In the genomic region with DNA sequence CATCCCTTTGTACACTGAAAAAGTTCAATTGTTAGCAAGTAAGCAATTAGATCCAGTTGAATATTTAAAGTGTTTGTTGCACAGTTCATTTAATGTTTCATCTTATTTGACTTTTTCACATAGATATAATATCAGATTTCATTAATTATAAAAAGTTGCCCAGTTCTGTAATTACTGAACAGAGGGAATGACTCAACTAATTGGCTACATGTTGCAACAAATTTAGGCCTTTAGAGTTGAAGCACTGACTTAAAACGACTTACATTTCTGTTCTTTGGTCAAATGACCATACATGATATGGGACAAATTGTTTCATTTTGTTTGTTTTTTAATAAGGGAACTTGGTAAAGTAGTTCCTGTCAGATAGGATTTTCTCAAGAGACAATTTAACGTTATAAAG, we compare ENCODE assay signal across 27 cellular contexts.
"Had no signal": no experiment of that assay in that cellular context is flagged by ENCODE, and none has a peak within 500 bp of the region (broad histone marks: within the 10 kb centered on the region; RNA-seq: fewer than 3 reads in every experiment).

No MANE protein-coding gene starts in this region.

- ATAC-seq: activated CD4-positive, CD25-positive, alpha-beta regulatory T cell treated with anti-CD3 and anti-CD28 coated beads, Interleukin-2, amount 50 U/mL, for 24 hours; left cardiac atrium; left ventricle myocardium superior; right lobe of liver; stimulated activated effector memory CD8-positive, alpha-beta T cell treated with anti-CD3 and anti-CD28 coated beads, Interleukin-12 subunit alpha, Interleukin-12 subunit beta, amount 100 ng/mL, for 72 hours had no signal

- H3K4me3 ChIP-seq: esophagus squamous epithelium, ovary, right lobe of liver, upper lobe of left lung, vagina had no signal

- H3K36me3 ChIP-seq: ovary, right lobe of liver, vagina, WERI-Rb-1 had no signal

- H3K4me1 ChIP-seq: esophagus squamous epithelium, right lobe of liver, upper lobe of left lung, vagina had no signal

- DNase-seq: activated CD4-positive, alpha-beta T cell treated with anti-CD3 and anti-CD28 coated beads for 48 hours; activated CD4-positive, alpha-beta T cell treated with anti-CD3 and anti-CD28 coated beads, Interleukin-2, amount 50 U/mL, for 48 hours; activated CD8-positive, alpha-beta memory T cell treated with anti-CD3 and anti-CD28 coated beads for 24 hours; activated effector memory CD4-positive, alpha-beta T cell treated with anti-CD3 and anti-CD28 coated beads, Interleukin-2, amount 50 U/mL, for 16 hours; activated naive CD4-positive, alpha-beta T cell treated with anti-CD3 and anti-CD28 coated beads for 36 hours; activated naive CD8-positive, alpha-beta T cell treated with anti-CD3 and anti-CD28 coated beads, Interleukin-2, amount 10 ng/mL, durations not matched to agents 7 days and 5 days; amniotic stem cell; brain microvascular endothelial cell; central memory CD4-positive, alpha-beta T cell; dermis blood vessel endothelial cell; effector CD4-positive, alpha-beta T cell; esophagus squamous epithelium; head of caudate nucleus; hippocampal formation; left cardiac atrium; left ventricle myocardium superior; naive B cell; ovary; right lobe of liver; stimulated activated CD4-positive, alpha-beta T cell treated with anti-CD3 and anti-CD28 coated beads, Interleukin-4, amount 100 ng/mL, for 24 hours; T1000; upper lobe of left lung; WERI-Rb-1 had no signal

- H3K9me3 ChIP-seq: esophagus squamous epithelium, ovary, right lobe of liver, upper lobe of left lung, vagina had no signal

- H3K27ac ChIP-seq: brain microvascular endothelial cell, epithelial cell of prostate, esophagus squamous epithelium, ovary, right lobe of liver, upper lobe of left lung, vagina, WERI-Rb-1 had no signal

- H3K27me3 ChIP-seq: brain microvascular endothelial cell, esophagus squamous epithelium, ovary, right lobe of liver, upper lobe of left lung, vagina had no signal
